8 cellular contexts compared by ENCODE assay signal in the genomic region with DNA sequence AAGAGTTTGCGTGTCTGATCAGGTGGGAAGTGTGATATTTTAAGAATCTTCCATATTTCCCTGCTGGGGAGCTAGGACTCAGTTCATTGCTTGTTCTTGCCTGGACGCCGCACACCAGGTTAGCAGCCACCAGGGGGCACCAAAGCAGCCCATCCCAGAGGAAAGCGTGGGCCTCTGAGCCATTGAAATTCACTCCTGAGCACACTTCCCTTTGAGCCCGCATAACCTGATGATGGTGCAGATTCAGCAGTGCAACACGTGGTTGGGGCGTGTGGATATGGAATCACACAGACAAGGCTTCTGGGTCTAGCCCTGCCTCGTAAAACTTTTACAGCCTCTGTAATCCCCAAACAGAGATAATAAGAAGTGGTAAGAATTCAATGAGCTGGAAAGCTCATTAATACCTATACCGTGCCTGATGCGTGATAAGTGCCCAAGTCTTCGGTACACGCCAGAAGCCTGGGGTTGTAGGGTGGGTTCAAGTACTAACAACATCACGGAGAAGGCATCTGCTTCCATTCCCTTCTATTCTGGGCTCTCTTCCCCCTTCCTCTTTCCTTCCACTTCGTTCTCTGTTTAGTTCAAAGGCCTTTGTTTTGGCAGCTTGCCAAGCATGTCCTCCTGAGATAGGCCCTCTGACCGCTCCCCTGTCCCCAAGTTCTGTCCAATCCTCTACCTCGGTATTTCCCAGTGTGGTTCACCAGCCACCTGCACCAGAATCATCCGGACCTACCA.
DNase-seq lines count a peak whose midpoint lies in the region; TF ChIP-seq lines count a peak whose summit lies in the region.

No MANE protein-coding gene starts in this region.

- POLR2A ChIA-PET in RWPE1 (lab: Yijun Ruan, JAX; ENCODE audit: low non-redundant PET): no interaction called here

- H2AFZ ChIP-seq in GM23248: peak overlapping the region; percentile 46; the same call in 1 of the 2 replicates

- 44 to 47% methylated on average over 17 of the region's 17 CpGs for WGBS in GM23248 (ENCODE audit: low coverage in 1 of 2, low lambda C conversion rate in 2 of 2, missing lambda C conversion rate in 2 of 2), 2 experiments

- no peaks in the 10 kb centered on the region for H3K9me3 ChIP-seq in GM23248 (ENCODE audit: low read depth)
- no peaks in the 10 kb centered on the region for H3K9me3 ChIP-seq in neutrophil
- peaks cover 0 to 4% (median 0%) of the 10 kb centered on the region in 5 donors for H3K9me3 ChIP-seq in subcutaneous abdominal adipose tissue (ENCODE audit: control insufficient read depth in 5 of 5, low read length in 5 of 5)

- H3K9ac ChIP-seq in GM23248: no peak overlapping the region
- peak overlapping the region in 2 of 5 donors; percentile 2 to 56 for H3K9ac ChIP-seq in subcutaneous abdominal adipose tissue (ENCODE audit: low read length in 5 of 5)

- no peaks in the 10 kb centered on the region for H3K79me2 ChIP-seq in GM23248 (ENCODE audit: insufficient read depth)

- CTCF ChIA-PET in RWPE1 (lab: Yijun Ruan, JAX): interaction anchor here (0.6 to 2.0 kb wide), 11 partner anchors 10 to 888 kb away, joined by 3 to 14 read pairs (median 3); no protein-coding TSS in a partner anchor

- H3K4me1 ChIP-seq in GM23248 (ENCODE audit: insufficient read depth): no peaks in the 10 kb centered on the region
- H3K4me1 ChIP-seq in neutrophil (ENCODE audit: control insufficient read depth in 1 of 2, insufficient read depth in 1 of 2, low read depth in 1 of 2, low read length in 1 of 2): peaks cover 0 to 5% of the 10 kb centered on the region in 2 experiments
- peaks cover 0 to 20% (median 10%) of the 10 kb centered on the region in 5 donors for H3K4me1 ChIP-seq in subcutaneous abdominal adipose tissue (ENCODE audit: control insufficient read depth in 5 of 5, insufficient read depth in 5 of 5, low read length in 5 of 5)

- no peak overlapping the region for H3K4me2 ChIP-seq in GM23248 (ENCODE audit: unreplicated experiment)

- H3K27me3 ChIP-seq in GM23248 (replicated peaks; ENCODE audit: insufficient read depth) (peaks cover 42% of the 10 kb centered on the region), neutrophil (peaks cover 7% of the 10 kb centered on the region), subcutaneous abdominal adipose tissue (ENCODE audit: control insufficient read depth in 5 of 5, insufficient read depth in 4 of 5, low read length in 5 of 5) (no peaks in the 10 kb centered on the region)

- H3F3A ChIP-seq in GM23248 (ENCODE audit: insufficient read depth): no peaks in the 10 kb centered on the region

- H3K27ac ChIP-seq in GM23248 (no peak overlapping the region), RWPE1 (no peak overlapping the region), neutrophil (no peak overlapping the region), subcutaneous abdominal adipose tissue (ENCODE audit: low read depth, low read length) (no peak overlapping the region)

- no peaks in the 10 kb centered on the region for H3K9me2 ChIP-seq in GM23248 (ENCODE audit: insufficient read depth)

- TF ChIP-seq CTCF in RWPE1 (conservative IDR thresholded peaks at IDR 0.05; ENCODE audit: low read depth) (peak; percentile 91), foreskin fibroblast (IDR thresholded peaks at IDR 0.05; ENCODE audit: low read depth, low read length) (peak; percentile 99), neutrophil (IDR thresholded peaks at IDR 0.05) (peak; percentile 82)

- H4K20me1 ChIP-seq in GM23248 (ENCODE audit: insufficient read depth): no peaks in the 10 kb centered on the region

- in situ Hi-C loops in GM23248 (cut with MboI): no loop called here

- no peaks in the 10 kb centered on the region for H3K36me3 ChIP-seq in GM23248 (ENCODE audit: low read depth)
- no peaks in the 10 kb centered on the region for H3K36me3 ChIP-seq in neutrophil
- no peaks in the 10 kb centered on the region for H3K36me3 ChIP-seq in subcutaneous abdominal adipose tissue (ENCODE audit: control insufficient read depth in 5 of 5, insufficient read depth in 5 of 5, low read length in 5 of 5)

- DNase-seq in EL: peak; percentile 79
- peak; percentile 90 for DNase-seq in GM23248
- DNase-seq in Kasumi-1 (lab: John Stamatoyannopoulos, UW): peak; percentile 76 to 78
- DNase-seq in RWPE1 (ENCODE audit: low spot score): peak; percentile 80
- DNase-seq in activated T-helper 9 cell treated with anti-CD3 and anti-CD28 coated beads, Interleukin-2, amount 50 U/mL, for 16 hours (ENCODE audit: low read depth): peak; percentile 62
- peak; percentile 74 to 91 for DNase-seq in foreskin fibroblast

- no peak overlapping the region for H3K4me3 ChIP-seq in GM23248
- H3K4me3 ChIP-seq in foreskin fibroblast (ENCODE audit: low read depth in 1 of 2, low read length in 2 of 2): no peak overlapping the region
- H3K4me3 ChIP-seq in neutrophil (ENCODE audit: low read depth in 1 of 2, low read length in 1 of 2): no peak overlapping the region
- H3K4me3 ChIP-seq in subcutaneous abdominal adipose tissue (ENCODE audit: low read depth in 1 of 5, low read length in 5 of 5): peak overlapping the region in 4 of 5 donors; percentile 32 to 52 (median 42)

Comparison
In these comparisons a context has a peak if more than half of its experiments do, and no peak if none do; other contexts are left out.
1. H3K4me3 ChIP-seq: peak in subcutaneous abdominal adipose tissue (4 of 5); none in GM23248 (single experiment), foreskin fibroblast (0 of 2) and neutrophil (0 of 2).
2. Peak in every context shown above with its lines, with median percentiles within 50 percentile points of each other: DNase-seq and CTCF ChIP-seq.